In genomic region chr18:8326763-8327394, GRCh38 we compare ENCODE assay signal across 19 cellular contexts.
DNase-seq lines count a peak whose midpoint lies in the region; ATAC-seq, FAIRE-seq and TF ChIP-seq lines count a peak whose summit lies in the region.
"Had no signal": no experiment of that assay in that cellular context is flagged by ENCODE, and none has a peak within 500 bp of the region (broad histone marks: within the 10 kb centered on the region; RNA-seq: fewer than 3 reads in every experiment).

No MANE protein-coding gene starts in this region.

- no peaks in the 10 kb centered on the region for H3K9me3 Mint-ChIP-seq in nephron
- H3K9me3 Mint-ChIP-seq in activated naive CD8-positive, alpha-beta T cell treated with anti-CD3 and anti-CD28 coated beads for 36 hours, result peaks cover 7% of the 10 kb centered on the region
- H3K9me3 Mint-ChIP-seq: CD4-positive, alpha-beta T cell; H9 had no signal

- H3K27ac ChIP-seq in left ventricle myocardium inferior (replicated peaks), result no peak overlapping the region
- H3K27ac ChIP-seq in K562 (ENCODE audit: extremely low read depth, low read depth, low read length), result no peak overlapping the region

- ATAC-seq in Right ventricle myocardium superior (ENCODE audit: poor library complexity) (peak; percentile 18), K562 (no peak)

- peak overlapping the region; percentile 23 to 87 (median 56) for H3K27ac Mint-ChIP-seq in nephron
- H3K27ac Mint-ChIP-seq in activated naive CD8-positive, alpha-beta T cell treated with anti-CD3 and anti-CD28 coated beads for 36 hours, result no peak overlapping the region
- H3K27ac Mint-ChIP-seq: B cell; CD4-positive, alpha-beta T cell; H9 had no signal

- no peak overlapping the region for H3K4me2 ChIP-seq in K562 (ENCODE audit: insufficient read depth, low read length)

- no peak overlapping the region for H3K9ac ChIP-seq in K562 (ENCODE audit: insufficient read depth in 1 of 2, low read depth in 2 of 2, low read length in 2 of 2)

- no peak for TF ChIP-seq POLR2A in K562 (conservative IDR thresholded peaks at IDR 0.05)

- WGBS in K562 (ENCODE audit: insufficient coverage, low coverage, missing lambda C conversion rate), result 0% methylated on average over 1 of the region's 1 CpG

- CTCF ChIA-PET in K562 (lab: Yijun Ruan, JAX; ENCODE audit: low intra/inter-chr PET ratio), result no interaction called here

- POLR2A ChIA-PET in K562 (lab: Yijun Ruan, JAX), result no interaction called here

- H3K36me3 ChIP-seq in left ventricle myocardium inferior, result peaks cover 8% of the 10 kb centered on the region
- H3K36me3 ChIP-seq in K562 (ENCODE audit: control insufficient read depth, insufficient read depth, low read length), result no peaks in the 10 kb centered on the region

- no peaks in the 10 kb centered on the region for H3K27me3 ChIP-seq in left ventricle myocardium inferior (ENCODE audit: low read depth)
- H3K27me3 ChIP-seq in K562 (ENCODE audit: control insufficient read depth in 2 of 2, insufficient read depth in 2 of 2, low read length in 2 of 2), result no peaks in the 10 kb centered on the region; a peak in 1 of 5 replicates

- peaks cover 6% of the 10 kb centered on the region for H3K36me3 Mint-ChIP-seq in nephron (ENCODE audit: low read depth)
- H3K36me3 Mint-ChIP-seq in activated naive CD8-positive, alpha-beta T cell treated with anti-CD3 and anti-CD28 coated beads for 36 hours, result no peaks in the 10 kb centered on the region

- H3K9me1 ChIP-seq in K562 (ENCODE audit: control insufficient read depth, insufficient read depth, low read length), result no peaks in the 10 kb centered on the region

- intact Hi-C loops in Right ventricle myocardium superior (cut with DNase I) (no loop called here), left ventricle myocardium inferior (cut with micrococcal nuclease) (no loop called here), K562 (cut with micrococcal nuclease) (no loop called here)

- no peak overlapping the region for H2AFZ ChIP-seq in K562 (ENCODE audit: low read depth, low read length)

- TF ChIP-seq RAD21 in K562 (CRISPR knock-in tag; conservative IDR thresholded peaks at IDR 0.05 in 1 of 2, IDR thresholded peaks at IDR 0.05 in 1 of 2), result no peak

- H3K4me3 Mint-ChIP-seq in nephron, result no peak overlapping the region
- H3K4me3 Mint-ChIP-seq in activated naive CD8-positive, alpha-beta T cell treated with anti-CD3 and anti-CD28 coated beads for 36 hours, result no peak overlapping the region
- H3K4me3 Mint-ChIP-seq: B cell; CD4-positive, alpha-beta T cell; H9 had no signal

- peaks cover 26% of the 10 kb centered on the region for H3K4me1 ChIP-seq in left ventricle myocardium inferior
- no peaks in the 10 kb centered on the region for H3K4me1 ChIP-seq in K562 (replicated peaks in 1 of 2; ENCODE audit: control insufficient read depth in 2 of 2, insufficient read depth in 2 of 2, low read length in 2 of 2)

- no peak for FAIRE-seq in K562 (lab: Jason Lieb, UNC)
- FAIRE-seq: G401.6, GM12892 had no signal

- in situ Hi-C loops in K562 (cut with MboI), result no loop called here

- DNase-seq in Right ventricle myocardium superior (no peak), left ventricle myocardium inferior (no peak), K562 (ENCODE audit: extremely low read depth in 1 of 4, low spot score in 3 of 4) (no peak)
- no peak for DNase-seq in stimulated activated CD4-positive, alpha-beta T cell treated with anti-CD3 and anti-CD28 coated beads, Interleukin-4, amount 100 ng/mL, for 24 hours
- DNase-seq in activated naive CD8-positive, alpha-beta T cell treated with anti-CD3 and anti-CD28 coated beads for 36 hours, result no peak
- DNase-seq in effector CD8-positive, alpha-beta T cell (lab: John Stamatoyannopoulos, UW), result no peak
- DNase-seq: 8988T; C1 segment of cervical spinal cord; Calu3; CD4-positive, alpha-beta T cell; DMS153; DMS79 treated with DMSO at 0.1 percent for 48 hours; EL; GOT3; H9 had no signal

- BruUV-seq in K562 (replicated peaks; lab: Mats Ljungman, UMichigan), result no TSS peak

- TF ChIP-seq EP300 in K562 (IDR thresholded peaks at IDR 0.05; ENCODE audit: low read length), result no peak

- TF ChIP-seq CTCF in left ventricle myocardium inferior (IDR thresholded peaks at IDR 0.05; ENCODE audit: borderline replicate concordance) (no peak), K562 (IDR thresholded peaks at IDR 0.05 in 2 of 3, conservative IDR thresholded peaks at IDR 0.05 in 1 of 3; ENCODE audit: insufficient read depth in 2 of 3, low read depth in 1 of 3, low read length in 3 of 3) (no peak), nephron (IDR thresholded peaks at IDR 0.05; ENCODE audit: unreplicated experiment in 3 of 3) (no peak)

- H3K9me3 ChIP-seq in left ventricle myocardium inferior (replicated peaks) (no peaks in the 10 kb centered on the region), K562 (replicated peaks; ENCODE audit: control insufficient read depth, insufficient read depth, low read depth, low read length) (no peaks in the 10 kb centered on the region)

- H3K4me3 ChIP-seq in left ventricle myocardium inferior (no peak overlapping the region), K562 (no peak overlapping the region)

- no peaks in the 10 kb centered on the region for H4K20me1 ChIP-seq in K562 (replicated peaks; ENCODE audit: control insufficient read depth, insufficient read depth, low read length)

- H3K4me1 Mint-ChIP-seq in nephron, result peaks cover 31% of the 10 kb centered on the region
- H3K4me1 Mint-ChIP-seq in activated naive CD8-positive, alpha-beta T cell treated with anti-CD3 and anti-CD28 coated beads for 36 hours, result no peaks in the 10 kb centered on the region
- H3K4me1 Mint-ChIP-seq: B cell, H9 had no signal

- H3K27me3 Mint-ChIP-seq in nephron (ENCODE audit: low read depth), result no peaks in the 10 kb centered on the region
- no peaks in the 10 kb centered on the region for H3K27me3 Mint-ChIP-seq in activated naive CD8-positive, alpha-beta T cell treated with anti-CD3 and anti-CD28 coated beads for 36 hours
- H3K27me3 Mint-ChIP-seq: CD4-positive, alpha-beta T cell had no signal

- H3K79me2 ChIP-seq in K562 (ENCODE audit: control insufficient read depth, insufficient read depth, low read length), result no peaks in the 10 kb centered on the region

TF ChIP-seq in K562, 482 proteins besides CTCF, POLR2A, EP300 and RAD21:
- TF ChIP-seq C11orf30 (IDR thresholded peaks at IDR 0.05; ENCODE audit: low read depth) (0 out of 2 replicates have a peak, but pooled peaks have one; percentile 11), FOXJ2 (tag; IDR thresholded peaks at IDR 0.05) (no peak), NCOA6 (IDR thresholded peaks at IDR 0.05) (no peak), MEIS2 (IDR thresholded peaks at IDR 0.05; ENCODE audit: partially characterized antibody) (no peak), PKNOX1 (IDR thresholded peaks at IDR 0.05) (no peak), HNRNPLL (IDR thresholded peaks at IDR 0.05; ENCODE audit: low read depth, low read length, poor library complexity, severe bottlenecking) (no peak), ZNF316 (IDR thresholded peaks at IDR 0.05) (peak; percentile 55), ZNF274 (IDR thresholded peaks at IDR 0.05; ENCODE audit: borderline replicate concordance, low read depth, low read length) (no peak), NONO (IDR thresholded peaks at IDR 0.05; ENCODE audit: low read depth in 2 of 2, low read length in 1 of 2) (no peak), MAFF (IDR thresholded peaks at IDR 0.05; ENCODE audit: low read length) (no peak)
- TF ChIP-seq, protein P1, sequence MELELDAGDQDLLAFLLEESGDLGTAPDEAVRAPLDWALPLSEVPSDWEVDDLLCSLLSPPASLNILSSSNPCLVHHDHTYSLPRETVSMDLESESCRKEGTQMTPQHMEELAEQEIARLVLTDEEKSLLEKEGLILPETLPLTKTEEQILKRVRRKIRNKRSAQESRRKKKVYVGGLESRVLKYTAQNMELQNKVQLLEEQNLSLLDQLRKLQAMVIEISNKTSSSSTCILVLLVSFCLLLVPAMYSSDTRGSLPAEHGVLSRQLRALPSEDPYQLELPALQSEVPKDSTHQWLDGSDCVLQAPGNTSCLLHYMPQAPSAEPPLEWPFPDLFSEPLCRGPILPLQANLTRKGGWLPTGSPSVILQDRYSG (tag; conservative IDR thresholded peaks at IDR 0.05; ENCODE audit: low read depth), result no peak
TF ChIP-seq in K562: peak in this region for 2.
